28 cellular contexts compared by ENCODE assay signal in genomic region chr22:36232715-36233401, GRCh38. TPM values are rescaled to one million over a fixed set of nuclear protein-coding genes. Genes with fewer than 3 reads are reported as not detected.
A peak's percentile ranks its signal among the peaks of the same experiment; 100 is the strongest.
DNase-seq lines count a peak whose midpoint lies in the region; ATAC-seq, FAIRE-seq and TF ChIP-seq lines count a peak whose summit lies in the region.
"Had no signal": no experiment of that assay in that cellular context is flagged by ENCODE, and none has a peak within 500 bp of the region (broad histone marks: within the 10 kb centered on the region; RNA-seq: fewer than 3 reads in every experiment).

No MANE protein-coding gene starts in this region.

- H3K4me1 Mint-ChIP-seq in activated CD4-positive, alpha-beta T cell treated with anti-CD3 and anti-CD28 coated beads, Interleukin-2, amount 10 ng/mL, durations not matched to agents 7 days and 5 days: peaks cover 53% of the 10 kb centered on the region
- peaks cover 40% of the 10 kb centered on the region for H3K4me1 Mint-ChIP-seq in activated CD4-positive, alpha-beta T cell treated with anti-CD3 and anti-CD28 coated beads for 36 hours
- peaks cover 31 to 39% (median 34%) of the 10 kb centered on the region in 3 donors for H3K4me1 Mint-ChIP-seq in IgD-negative memory B cell
- H3K4me1 Mint-ChIP-seq in stimulated activated effector memory CD8-positive, alpha-beta T cell treated with anti-CD3 and anti-CD28 coated beads, Interleukin-12 subunit alpha, Interleukin-12 subunit beta, amount 100 ng/mL, for 72 hours: peaks cover 60% of the 10 kb centered on the region

- H3K27me3 Mint-ChIP-seq in activated CD4-positive, alpha-beta T cell treated with anti-CD3 and anti-CD28 coated beads, Interleukin-2, amount 10 ng/mL, durations not matched to agents 7 days and 5 days: no peaks in the 10 kb centered on the region
- no peaks in the 10 kb centered on the region for H3K27me3 Mint-ChIP-seq in activated CD4-positive, alpha-beta T cell treated with anti-CD3 and anti-CD28 coated beads for 36 hours
- no peaks in the 10 kb centered on the region for H3K27me3 Mint-ChIP-seq in IgD-negative memory B cell
- H3K27me3 Mint-ChIP-seq: T-helper 17 cell had no signal

- intact Hi-C loops in activated CD4-positive, alpha-beta T cell treated with anti-CD3 and anti-CD28 coated beads for 36 hours (cut with DNase I, micrococcal nuclease): no loop called here

- POLR2A ChIA-PET in activated CD4-positive, alpha-beta T cell treated with anti-CD3 and anti-CD28 coated beads, Interleukin-2, amount 10 ng/mL, durations not matched to agents 7 days and 5 days (lab: Charles Lee): no interaction called here
- POLR2A ChIA-PET in activated CD4-positive, alpha-beta T cell treated with anti-CD3 and anti-CD28 coated beads for 36 hours (lab: Charles Lee): no interaction called here

- CTCF ChIA-PET in activated CD4-positive, alpha-beta T cell treated with anti-CD3 and anti-CD28 coated beads, Interleukin-2, amount 10 ng/mL, durations not matched to agents 7 days and 5 days (lab: Charles Lee): no interaction called here
- CTCF ChIA-PET in activated CD4-positive, alpha-beta T cell treated with anti-CD3 and anti-CD28 coated beads for 36 hours (lab: Charles Lee): no interaction called here

- H3K9me3 Mint-ChIP-seq in activated CD4-positive, alpha-beta T cell treated with anti-CD3 and anti-CD28 coated beads, Interleukin-2, amount 10 ng/mL, durations not matched to agents 7 days and 5 days: peaks cover 9% of the 10 kb centered on the region
- no peaks in the 10 kb centered on the region for H3K9me3 Mint-ChIP-seq in activated CD4-positive, alpha-beta T cell treated with anti-CD3 and anti-CD28 coated beads for 36 hours (ENCODE audit: low read depth)
- no peaks in the 10 kb centered on the region for H3K9me3 Mint-ChIP-seq in IgD-negative memory B cell
- H3K9me3 Mint-ChIP-seq in stimulated activated effector memory CD8-positive, alpha-beta T cell treated with anti-CD3 and anti-CD28 coated beads, Interleukin-12 subunit alpha, Interleukin-12 subunit beta, amount 100 ng/mL, for 72 hours: no peaks in the 10 kb centered on the region

- peak; percentile 47 for FAIRE-seq in bronchial epithelial cell (lab: Jason Lieb, UNC)
- FAIRE-seq: A204.1, RCC 7860 had no signal

- peaks cover 89% of the 10 kb centered on the region for H3K36me3 Mint-ChIP-seq in activated CD4-positive, alpha-beta T cell treated with anti-CD3 and anti-CD28 coated beads, Interleukin-2, amount 10 ng/mL, durations not matched to agents 7 days and 5 days (ENCODE audit: low read depth)
- H3K36me3 Mint-ChIP-seq in activated CD4-positive, alpha-beta T cell treated with anti-CD3 and anti-CD28 coated beads for 36 hours (ENCODE audit: low read depth): peaks cover 76% of the 10 kb centered on the region
- peaks cover 16% of the 10 kb centered on the region for H3K36me3 Mint-ChIP-seq in IgD-negative memory B cell
- H3K36me3 Mint-ChIP-seq in stimulated activated effector memory CD8-positive, alpha-beta T cell treated with anti-CD3 and anti-CD28 coated beads, Interleukin-12 subunit alpha, Interleukin-12 subunit beta, amount 100 ng/mL, for 72 hours: peaks cover 100% of the 10 kb centered on the region

- no peak for DNase-seq in activated CD4-positive, alpha-beta T cell treated with anti-CD3 and anti-CD28 coated beads, Interleukin-2, amount 10 ng/mL, durations not matched to agents 7 days and 5 days
- no peak for DNase-seq in activated CD4-positive, alpha-beta T cell treated with anti-CD3 and anti-CD28 coated beads for 36 hours
- DNase-seq in bronchial epithelial cell (ENCODE audit: low read depth): no peak
- no peak for DNase-seq in stimulated activated effector memory CD8-positive, alpha-beta T cell treated with anti-CD3 and anti-CD28 coated beads, Interleukin-12 subunit alpha, Interleukin-12 subunit beta, amount 100 ng/mL, for 72 hours (ENCODE audit: low spot score in 2 of 2)
- no peak for DNase-seq in middle frontal gyrus (ENCODE audit: extremely low spot score, low spot score)
- DNase-seq in NCI-H1092 (lab: John Stamatoyannopoulos, UW): no peak
- DNase-seq in GM20000 (ENCODE audit: low spot score): no peak
- DNase-seq: activated gamma-delta T cell treated with Interleukin-2 at 50 U/mL for 16 hours; anterior cingulate cortex; central memory CD4-positive, alpha-beta T cell; dorsolateral prefrontal cortex; heart right ventricle; left ventricle myocardium superior; NCI-H1694 treated with DMSO at 0.1 percent for 48 hours; NCI-H226; nucleus accumbens; stimulated activated CD4-positive, alpha-beta T cell treated with anti-CD3 and anti-CD28 coated beads, Interleukin-4, amount 100 ng/mL, for 24 hours; T-helper 17 cell; upper lobe of left lung; WERI-Rb-1 had no signal

- H3K4me3 Mint-ChIP-seq in activated CD4-positive, alpha-beta T cell treated with anti-CD3 and anti-CD28 coated beads, Interleukin-2, amount 10 ng/mL, durations not matched to agents 7 days and 5 days: no peak overlapping the region
- H3K4me3 Mint-ChIP-seq in activated CD4-positive, alpha-beta T cell treated with anti-CD3 and anti-CD28 coated beads for 36 hours: no peak overlapping the region
- peak overlapping the region in 3 of 4 donors; percentile 25 to 83 (median 27) for H3K4me3 Mint-ChIP-seq in IgD-negative memory B cell
- H3K4me3 Mint-ChIP-seq in stimulated activated effector memory CD8-positive, alpha-beta T cell treated with anti-CD3 and anti-CD28 coated beads, Interleukin-12 subunit alpha, Interleukin-12 subunit beta, amount 100 ng/mL, for 72 hours: no peak overlapping the region
- H3K4me3 Mint-ChIP-seq: T-helper 17 cell had no signal

- TF ChIP-seq CTCF in bronchial epithelial cell (IDR thresholded peaks at IDR 0.05; ENCODE audit: insufficient read depth, low read length, severe bottlenecking) (no peak), GM20000 (IDR thresholded peaks at IDR 0.05; ENCODE audit: extremely low read depth, missing control alignments) (no peak)

- no peak for ATAC-seq in activated CD4-positive, alpha-beta T cell treated with anti-CD3 and anti-CD28 coated beads for 36 hours
- ATAC-seq in stimulated activated effector memory CD8-positive, alpha-beta T cell treated with anti-CD3 and anti-CD28 coated beads, Interleukin-12 subunit alpha, Interleukin-12 subunit beta, amount 100 ng/mL, for 72 hours: no peak
- ATAC-seq: heart right ventricle, left ventricle myocardium superior, T-helper 17 cell had no signal

- H3K27ac Mint-ChIP-seq in activated CD4-positive, alpha-beta T cell treated with anti-CD3 and anti-CD28 coated beads, Interleukin-2, amount 10 ng/mL, durations not matched to agents 7 days and 5 days: peak overlapping the region; percentile 58
- H3K27ac Mint-ChIP-seq in activated CD4-positive, alpha-beta T cell treated with anti-CD3 and anti-CD28 coated beads for 36 hours: no peak overlapping the region
- peak overlapping the region; percentile 31 to 85 (median 48) for H3K27ac Mint-ChIP-seq in IgD-negative memory B cell
- peak overlapping the region; percentile 99 for H3K27ac Mint-ChIP-seq in stimulated activated effector memory CD8-positive, alpha-beta T cell treated with anti-CD3 and anti-CD28 coated beads, Interleukin-12 subunit alpha, Interleukin-12 subunit beta, amount 100 ng/mL, for 72 hours

- H3K36me3 ChIP-seq in bronchial epithelial cell (ENCODE audit: control insufficient read depth, insufficient read depth, low read length): peaks cover 10% of the 10 kb centered on the region
- H3K36me3 ChIP-seq: WERI-Rb-1 had no signal

- no peaks in the 10 kb centered on the region for H3K27me3 ChIP-seq in bronchial epithelial cell (ENCODE audit: control insufficient read depth, insufficient read depth, low read length)
- H3K27me3 ChIP-seq: BLaER1, dorsolateral prefrontal cortex, heart right ventricle, upper lobe of left lung had no signal

- H3K4me3 ChIP-seq in bronchial epithelial cell (ENCODE audit: low read depth, low read length): no peak overlapping the region
- H3K4me3 ChIP-seq: BLaER1, dorsolateral prefrontal cortex, heart right ventricle, smooth muscle cell, upper lobe of left lung had no signal

RNA-seq across cellular contexts. Expression of gene APOL2, which starts 6.5 kb away (rescaled TPM):
- total RNA-seq in activated CD4-positive, alpha-beta T cell treated with anti-CD3 and anti-CD28 coated beads, Interleukin-2, amount 10 ng/mL, durations not matched to agents 7 days and 5 days: 10 to 100 TPM; 77.0 to 85.4 TPM
- total RNA-seq in activated CD4-positive, alpha-beta T cell treated with anti-CD3 and anti-CD28 coated beads for 36 hours: 10 to 100 TPM; 64.5 TPM
- 14.3 TPM for polyA plus RNA-seq in IgD-negative memory B cell
- total RNA-seq in bronchial epithelial cell: 7.1 and 13.4 TPM in 2 replicates

RNA-seq across cellular contexts. Expression of gene APOL1, which starts 20.1 kb away (rescaled TPM):
- total RNA-seq in activated CD4-positive, alpha-beta T cell treated with anti-CD3 and anti-CD28 coated beads, Interleukin-2, amount 10 ng/mL, durations not matched to agents 7 days and 5 days: 10 to 100 TPM; 50.9 to 60.0 TPM
- total RNA-seq in activated CD4-positive, alpha-beta T cell treated with anti-CD3 and anti-CD28 coated beads for 36 hours: 10 to 100 TPM; 32.0 to 37.2 TPM
- 10.7 TPM for polyA plus RNA-seq in IgD-negative memory B cell
- 1.8 and 3.1 TPM in 2 replicates for total RNA-seq in bronchial epithelial cell
- total RNA-seq: G401, smooth muscle cell had no signal

RNA-seq across cellular contexts. Expression of gene APOL4, which starts 31.2 kb away (rescaled TPM):
- under 1 TPM; 0.54 to 0.57 TPM for total RNA-seq in activated CD4-positive, alpha-beta T cell treated with anti-CD3 and anti-CD28 coated beads, Interleukin-2, amount 10 ng/mL, durations not matched to agents 7 days and 5 days
- total RNA-seq in activated CD4-positive, alpha-beta T cell treated with anti-CD3 and anti-CD28 coated beads for 36 hours: under 1 TPM; 0.16 to 0.21 TPM
- polyA plus RNA-seq in IgD-negative memory B cell: not detected
- total RNA-seq in bronchial epithelial cell: under 0.01 and 0.77 TPM in 2 replicates
- total RNA-seq: G401, IMR-90, SK-MEL-5 had no signal
- polyA plus RNA-seq: smooth muscle cell had no signal

Comparison
In these comparisons a context has a peak if more than half of its experiments do, and no peak if none do; other contexts are left out.
1. H3K4me3 Mint-ChIP-seq: peak in IgD-negative memory B cell (3 of 4); none in activated CD4-positive, alpha-beta T cell treated with anti-CD3 and anti-CD28 coated beads, Interleukin-2, amount 10 ng/mL, durations not matched to agents 7 days and 5 days (single experiment), activated CD4-positive, alpha-beta T cell treated with anti-CD3 and anti-CD28 coated beads for 36 hours (single experiment) and stimulated activated effector memory CD8-positive, alpha-beta T cell treated with anti-CD3 and anti-CD28 coated beads, Interleukin-12 subunit alpha, Interleukin-12 subunit beta, amount 100 ng/mL, for 72 hours (single experiment).